ENCODE assay signal across 18 cellular contexts in the genomic region with DNA sequence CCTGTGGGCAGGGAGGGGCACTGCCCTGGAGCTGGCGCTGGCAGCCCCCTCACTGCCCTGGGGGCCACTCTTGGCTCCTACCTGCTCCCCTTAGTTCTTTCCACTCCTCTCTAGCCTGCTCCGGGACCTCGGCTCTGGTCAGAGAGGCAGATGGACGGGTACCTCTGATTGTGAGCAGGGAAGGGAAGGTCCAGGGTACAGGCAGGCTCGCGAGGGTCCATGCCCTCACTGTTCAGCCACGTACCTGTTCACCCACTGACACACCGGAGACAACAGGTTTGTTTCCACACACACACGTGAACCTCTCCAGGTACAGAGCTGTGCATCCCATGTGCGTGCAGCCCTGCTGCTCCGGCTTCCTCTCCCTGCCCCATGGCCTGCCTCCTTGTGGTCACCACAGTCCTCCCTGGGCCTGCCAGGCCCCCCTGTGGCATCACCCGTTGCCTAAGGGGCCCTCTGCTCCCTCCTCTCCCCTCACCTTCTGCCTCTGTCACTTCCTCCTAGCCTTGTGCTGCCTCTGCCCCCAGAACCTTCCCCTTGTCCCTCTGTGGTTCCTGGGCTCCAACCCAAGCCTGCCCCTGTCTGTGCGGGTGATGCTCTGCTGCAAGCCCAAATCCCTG. TPM values are rescaled to one million over a fixed set of nuclear protein-coding genes. Genes with fewer than 3 reads are reported as not detected.
"Had no signal": no experiment of that assay in that cellular context is flagged by ENCODE, and none has a peak within 500 bp of the region (broad histone marks: within the 10 kb centered on the region; RNA-seq: fewer than 3 reads in every experiment).

No MANE protein-coding gene starts in this region.

- H3K9me3 Mint-ChIP-seq: activated CD4-positive, alpha-beta memory T cell treated with anti-CD3 and anti-CD28 coated beads, Interleukin-2, amount 10 ng/mL, durations not matched to agents 7 days and 5 days; activated naive CD8-positive, alpha-beta T cell treated with anti-CD3 and anti-CD28 coated beads, Interleukin-2, amount 10 ng/mL, durations not matched to agents 7 days and 5 days; dendritic cell treated with granulocyte-macrophage colony-stimulating factor and Interleukin-4, amounts not matched to agents 40 ng/mL and 50 ng/mL, for 4 days; natural killer cell had no signal

- ATAC-seq: activated CD8-positive, alpha-beta memory T cell treated with anti-CD3 and anti-CD28 coated beads, Interleukin-2, amount 10 ng/mL, durations not matched to agents 7 days and 5 days; lower lobe of right lung; natural killer cell had no signal

- H3K27ac Mint-ChIP-seq: activated CD4-positive, alpha-beta memory T cell treated with anti-CD3 and anti-CD28 coated beads, Interleukin-2, amount 10 ng/mL, durations not matched to agents 7 days and 5 days; activated CD8-positive, alpha-beta memory T cell treated with anti-CD3 and anti-CD28 coated beads, Interleukin-2, amount 10 ng/mL, durations not matched to agents 7 days and 5 days; activated naive CD8-positive, alpha-beta T cell treated with anti-CD3 and anti-CD28 coated beads, Interleukin-2, amount 10 ng/mL, durations not matched to agents 7 days and 5 days; brain; dendritic cell treated with granulocyte-macrophage colony-stimulating factor and Interleukin-4, amounts not matched to agents 40 ng/mL and 50 ng/mL, for 4 days; natural killer cell had no signal

- H3K4me3 Mint-ChIP-seq: activated CD4-positive, alpha-beta memory T cell treated with anti-CD3 and anti-CD28 coated beads, Interleukin-2, amount 10 ng/mL, durations not matched to agents 7 days and 5 days; activated CD8-positive, alpha-beta memory T cell treated with anti-CD3 and anti-CD28 coated beads, Interleukin-2, amount 10 ng/mL, durations not matched to agents 7 days and 5 days; activated naive CD8-positive, alpha-beta T cell treated with anti-CD3 and anti-CD28 coated beads, Interleukin-2, amount 10 ng/mL, durations not matched to agents 7 days and 5 days; dendritic cell treated with granulocyte-macrophage colony-stimulating factor and Interleukin-4, amounts not matched to agents 40 ng/mL and 50 ng/mL, for 4 days; natural killer cell had no signal

- H3K4me1 Mint-ChIP-seq: activated CD8-positive, alpha-beta memory T cell treated with anti-CD3 and anti-CD28 coated beads, Interleukin-2, amount 10 ng/mL, durations not matched to agents 7 days and 5 days; activated naive CD8-positive, alpha-beta T cell treated with anti-CD3 and anti-CD28 coated beads, Interleukin-2, amount 10 ng/mL, durations not matched to agents 7 days and 5 days had no signal

- DNase-seq: activated CD4-positive, alpha-beta memory T cell treated with anti-CD3 and anti-CD28 coated beads, Interleukin-2, amount 10 ng/mL, durations not matched to agents 7 days and 5 days; activated CD4-positive, alpha-beta T cell treated with anti-CD3 and anti-CD28 coated beads for 48 hours; activated CD4-positive, CD25-positive, alpha-beta regulatory T cell; activated CD8-positive, alpha-beta memory T cell treated with anti-CD3 and anti-CD28 coated beads, Interleukin-2, amount 10 ng/mL, durations not matched to agents 7 days and 5 days; activated naive CD4-positive, alpha-beta T cell; activated naive CD8-positive, alpha-beta T cell treated with anti-CD3 and anti-CD28 coated beads, Interleukin-2, amount 10 ng/mL, durations not matched to agents 7 days and 5 days; amygdala; effector CD8-positive, alpha-beta T cell; natural killer cell; stimulated activated naive CD4-positive, alpha-beta T cell; T1000 had no signal

- H3K4me3 ChIP-seq: hepatocyte, lower lobe of right lung had no signal

- H3K36me3 ChIP-seq: lower lobe of right lung had no signal

- H3K36me3 Mint-ChIP-seq: activated CD8-positive, alpha-beta memory T cell treated with anti-CD3 and anti-CD28 coated beads, Interleukin-2, amount 10 ng/mL, durations not matched to agents 7 days and 5 days; activated naive CD8-positive, alpha-beta T cell treated with anti-CD3 and anti-CD28 coated beads, Interleukin-2, amount 10 ng/mL, durations not matched to agents 7 days and 5 days; brain; natural killer cell had no signal

RNA-seq across cellular contexts. Expression of gene EMILIN3, which starts 2.3 kb away (rescaled TPM):
- total RNA-seq: activated CD4-positive, alpha-beta memory T cell treated with anti-CD3 and anti-CD28 coated beads, Interleukin-2, amount 10 ng/mL, durations not matched to agents 7 days and 5 days; activated CD8-positive, alpha-beta memory T cell treated with anti-CD3 and anti-CD28 coated beads, Interleukin-2, amount 10 ng/mL, durations not matched to agents 7 days and 5 days; activated naive CD8-positive, alpha-beta T cell treated with anti-CD3 and anti-CD28 coated beads, Interleukin-2, amount 10 ng/mL, durations not matched to agents 7 days and 5 days; fibroblast of villous mesenchyme; mesenteric fat pad; natural killer cell; renal cortical epithelial cell had no signal
